Comparison of ENCODE assay signal across 8 cellular contexts in the genomic region with DNA sequence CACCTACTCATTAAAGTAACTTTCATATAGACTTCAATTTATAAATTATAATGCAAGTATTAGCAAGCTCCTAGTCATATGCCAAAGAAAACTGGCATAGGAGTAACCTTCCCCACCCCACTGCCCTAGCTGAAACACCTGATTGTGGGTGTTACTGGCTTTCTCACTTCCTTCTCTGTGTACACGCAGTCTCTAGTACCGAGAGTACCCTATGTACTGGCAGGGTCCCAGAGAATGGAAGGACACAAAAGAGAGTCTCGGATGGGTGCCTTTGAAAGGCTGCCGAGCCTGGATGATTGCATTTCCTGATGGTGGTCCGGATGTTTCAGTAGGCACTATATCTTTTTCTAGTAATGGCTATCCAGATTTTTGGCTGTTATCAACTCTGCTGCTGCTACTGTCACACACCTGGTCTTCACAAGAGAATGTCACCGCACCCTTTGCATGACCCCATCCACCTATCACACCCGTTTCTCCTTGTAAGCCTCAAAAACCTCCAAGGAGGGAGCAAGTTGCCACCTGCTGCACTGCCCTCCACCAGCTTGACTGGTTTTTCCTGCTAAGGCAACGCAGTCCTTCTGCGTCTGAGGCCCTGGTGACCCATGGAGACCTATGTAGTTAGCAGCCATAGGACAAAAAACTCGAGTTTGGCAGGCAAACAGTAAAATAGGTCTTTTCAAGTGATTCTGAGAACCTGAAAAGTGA. TPM values are rescaled to one million over a fixed set of nuclear protein-coding genes. Genes with fewer than 3 reads are reported as not detected.
DNase-seq lines count a peak whose midpoint lies in the region; ATAC-seq and TF ChIP-seq lines count a peak whose summit lies in the region.

No MANE protein-coding gene starts in this region.

- ATAC-seq in left ventricle myocardium superior (peak; percentile 31), HG03469 (IDR thresholded peaks at IDR 0.05; ENCODE audit: unreplicated experiment) (peak; percentile 93)

- intact Hi-C loops in left ventricle myocardium superior (cut with micrococcal nuclease), result no loop called here
- intact Hi-C loops in cardiac septum (cut with DNase I), result no loop called here
- intact Hi-C loops in colonic mucosa (cut with DNase I), result no loop called here
- intact Hi-C loops in posterior vena cava (cut with DNase I), result no loop called here

- H3K27ac ChIP-seq in colonic mucosa, result peak overlapping the region; percentile 65

- H3K4me3 ChIP-seq in colonic mucosa, result no peak overlapping the region

- H3K27me3 ChIP-seq in colonic mucosa, result no peaks in the 10 kb centered on the region

- H3K36me3 ChIP-seq in colonic mucosa, result no peaks in the 10 kb centered on the region

- peak overlapping the region in 1 of 2 donors; percentile 4 for H3K9ac ChIP-seq in colonic mucosa (ENCODE audit: low read depth in 2 of 2, low read length in 2 of 2)

- no peak for TF ChIP-seq CTCF in colonic mucosa (IDR thresholded peaks at IDR 0.05)

- H3K4me1 ChIP-seq in colonic mucosa, result peaks cover 10% of the 10 kb centered on the region

- H3K9me3 ChIP-seq in colonic mucosa, result no peaks in the 10 kb centered on the region

- DNase-seq in left ventricle myocardium superior (no peak), cardiac septum (ENCODE audit: low spot score) (no peak), colonic mucosa (peak; percentile 80), hypothalamus (lab: John Stamatoyannopoulos, UW) (no peak), activated T-cell treated with anti-CD3 and anti-CD28 coated beads for 4 hours (no peak), posterior vena cava (ENCODE audit: low spot score) (no peak), DMS114 treated with DMSO at 0.1 percent for 48 hours (lab: John Stamatoyannopoulos, UW; ENCODE audit: unreplicated experiment) (no peak)

RNA-seq across cellular contexts. Expression of a gene that starts 53.8 kb away (rescaled TPM):
- 51.9 TPM for total RNA-seq in left ventricle myocardium superior
- total RNA-seq in cardiac septum, result 53.0 TPM
- 100 to 1,000 TPM; 127 to 183 TPM for total RNA-seq in colonic mucosa
- 10 to 100 TPM; 44.0 to 59.4 TPM for total RNA-seq in posterior vena cava
